8 cellular contexts compared by ENCODE assay signal in genomic region chr14:106564058-106564643, GRCh38.
DNase-seq lines count a peak whose midpoint lies in the region; ATAC-seq, FAIRE-seq and TF ChIP-seq lines count a peak whose summit lies in the region.

No MANE protein-coding gene starts in this region.

- H3K27ac Mint-ChIP-seq in GM23338 (no peak overlapping the region), chondrocyte (ENCODE audit: unreplicated experiment) (no peak overlapping the region)
- H3K27ac Mint-ChIP-seq in activated naive CD4-positive, alpha-beta T cell treated with anti-CD3 and anti-CD28 coated beads for 36 hours: no peak overlapping the region

- peak; percentile 18 to 41 for DNase-seq in A549 (ENCODE audit: low read depth in 1 of 2, low spot score in 1 of 2)
- DNase-seq in GM23338 (ENCODE audit: low spot score): peak; percentile 21
- peak; percentile 28 to 35 for DNase-seq in SJCRH30
- DNase-seq in activated naive CD4-positive, alpha-beta T cell treated with anti-CD3 and anti-CD28 coated beads for 36 hours: peak; percentile 82
- DNase-seq in stimulated activated CD4-positive, alpha-beta T cell treated with anti-CD3 and anti-CD28 coated beads, Interleukin-15, amount 100 ng/mL, for 48 hours (ENCODE audit: low read depth in 2 of 2): peak; percentile 30 to 60
- DNase-seq in chondrocyte (ENCODE audit: low spot score): no peak
- DNase-seq in Right ventricle myocardium inferior (ENCODE audit: missing footprints): no peak

- H3K4me1 Mint-ChIP-seq in GM23338 (no peaks in the 10 kb centered on the region), chondrocyte (ENCODE audit: low read depth) (no peaks in the 10 kb centered on the region)
- H3K4me1 Mint-ChIP-seq in activated naive CD4-positive, alpha-beta T cell treated with anti-CD3 and anti-CD28 coated beads for 36 hours (ENCODE audit: low read depth): no peaks in the 10 kb centered on the region

- no peaks in the 10 kb centered on the region for H3K9me2 ChIP-seq in GM23338 (ENCODE audit: insufficient read depth)

- POLR2A ChIA-PET in A549 (lab: Yijun Ruan, JAX): no interaction called here

- 7% methylated on average over 14 of the region's 14 CpGs for WGBS in A549 (ENCODE audit: missing lambda C conversion rate)

- H3K36me3 Mint-ChIP-seq in GM23338 (ENCODE audit: low read depth) (peaks cover 43% of the 10 kb centered on the region), chondrocyte (ENCODE audit: low read depth) (peaks cover 1% of the 10 kb centered on the region)
- H3K36me3 Mint-ChIP-seq in activated naive CD4-positive, alpha-beta T cell treated with anti-CD3 and anti-CD28 coated beads for 36 hours (ENCODE audit: low read depth): no peaks in the 10 kb centered on the region

- no peaks in the 10 kb centered on the region for H3K79me2 ChIP-seq in GM23338 (replicated peaks; ENCODE audit: insufficient read depth)

- no peaks in the 10 kb centered on the region for H4K20me1 ChIP-seq in GM23338 (replicated peaks; ENCODE audit: insufficient read depth)

- H3K9me3 Mint-ChIP-seq in GM23338 (peaks cover 96% of the 10 kb centered on the region), chondrocyte (ENCODE audit: low read depth) (peaks cover 68% of the 10 kb centered on the region)
- H3K9me3 Mint-ChIP-seq in activated naive CD4-positive, alpha-beta T cell treated with anti-CD3 and anti-CD28 coated beads for 36 hours: no peaks in the 10 kb centered on the region

- H2AFZ ChIP-seq in GM23338: no peak overlapping the region

- H3K4me2 ChIP-seq in A549 (no peak overlapping the region), GM23338 (no peak overlapping the region)

- TF ChIP-seq CTCF in A549 (IDR thresholded peaks at IDR 0.05): no peak
- TF ChIP-seq CTCF in GM23338 (conservative IDR thresholded peaks at IDR 0.05; ENCODE audit: low read depth in 2 of 2): peak; percentile 31 to 50
- no peak for TF ChIP-seq CTCF in chondrocyte (IDR thresholded peaks at IDR 0.05)

- H3K36me3 ChIP-seq in GM23338 (ENCODE audit: insufficient read depth) (peaks cover 5% of the 10 kb centered on the region; the same call in 1 of the 2 replicates), SJCRH30 (no peaks in the 10 kb centered on the region)

- intact Hi-C loops in activated naive CD4-positive, alpha-beta T cell treated with anti-CD3 and anti-CD28 coated beads for 36 hours (cut with micrococcal nuclease): no loop called here
- intact Hi-C loops in Right ventricle myocardium inferior (cut with DNase I): no loop called here

- H3K4me3 ChIP-seq in A549 (no peak overlapping the region), GM23338 (no peak overlapping the region), SJCRH30 (no peak overlapping the region)

- peaks cover 12% of the 10 kb centered on the region for H3K27me3 Mint-ChIP-seq in GM23338 (ENCODE audit: insufficient read depth, low read depth, poor library complexity)
- peaks cover 9% of the 10 kb centered on the region for H3K27me3 Mint-ChIP-seq in activated naive CD4-positive, alpha-beta T cell treated with anti-CD3 and anti-CD28 coated beads for 36 hours (ENCODE audit: low read depth)
- H3K27me3 Mint-ChIP-seq in chondrocyte (ENCODE audit: low read depth): no peaks in the 10 kb centered on the region

- no peak for TF ChIP-seq EP300 in A549 (IDR thresholded peaks at IDR 0.05)

- TF ChIP-seq RAD21 in A549 (conservative IDR thresholded peaks at IDR 0.05 in 1 of 2, IDR thresholded peaks at IDR 0.05 in 1 of 2): peak in 1 of 2 experiments; percentile 30; a peak in 1 of 5 replicates

- H3K27me3 ChIP-seq in GM23338 (ENCODE audit: insufficient read depth) (no peaks in the 10 kb centered on the region), SJCRH30 (no peaks in the 10 kb centered on the region; the same call in 1 of the 2 replicates)

- H3K9me3 ChIP-seq in A549 (no peaks in the 10 kb centered on the region), SJCRH30 (replicated peaks) (no peaks in the 10 kb centered on the region)

- no peaks in the 10 kb centered on the region for H3F3A ChIP-seq in GM23338 (replicated peaks; ENCODE audit: low read depth)

- TF ChIP-seq POLR2A in A549 (IDR thresholded peaks at IDR 0.05; ENCODE audit: low read length): no peak

- ATAC-seq in A549 (peak in 1 of 2 experiments; percentile 69; a peak in 3 of 6 replicates), GM23338 (no peak), GM18517 (IDR thresholded peaks at IDR 0.05; ENCODE audit: unreplicated experiment) (no peak), Right ventricle myocardium inferior (no peak)

- H3K4me1 ChIP-seq in A549: no peaks in the 10 kb centered on the region
- no peaks in the 10 kb centered on the region for H3K4me1 ChIP-seq in GM23338 (ENCODE audit: insufficient read depth)
- no peaks in the 10 kb centered on the region for H3K4me1 ChIP-seq in SJCRH30

- CTCF ChIA-PET in A549 (lab: Yijun Ruan, JAX): interaction anchor here (0.6 to 1.1 kb wide), 3 partner anchors 11 to 1190 kb away, joined by 3 read pairs; no protein-coding TSS in a partner anchor
- CTCF ChIA-PET in activated naive CD4-positive, alpha-beta T cell treated with anti-CD3 and anti-CD28 coated beads for 36 hours (lab: Charles Lee): interaction anchor here (0.6 to 4.8 kb wide), 31 partner anchors 7 to 301 kb away, joined by 3 to 21 read pairs (median 5); no protein-coding TSS in a partner anchor

- FAIRE-seq in A549 (lab: Jason Lieb, UNC): no peak

- H3K4me3 Mint-ChIP-seq in GM23338 (no peak overlapping the region), chondrocyte (ENCODE audit: unreplicated experiment) (no peak overlapping the region)
- no peak overlapping the region for H3K4me3 Mint-ChIP-seq in activated naive CD4-positive, alpha-beta T cell treated with anti-CD3 and anti-CD28 coated beads for 36 hours

- no peak overlapping the region for H3K27ac ChIP-seq in A549
- H3K27ac ChIP-seq in GM23338 (ENCODE audit: low read depth): no peak overlapping the region
- H3K27ac ChIP-seq in SJCRH30: no peak overlapping the region

TF ChIP-seq in A549, 52 proteins besides CTCF, POLR2A, EP300 and RAD21:
- TF ChIP-seq ZSCAN20 (CRISPR knock-in tag; IDR thresholded peaks at IDR 0.05): no peak
- no peak for TF ChIP-seq E2F6 (IDR thresholded peaks at IDR 0.05; ENCODE audit: borderline replicate concordance, low read depth)
- TF ChIP-seq JUN (IDR thresholded peaks at IDR 0.05): no peak
- no peak for TF ChIP-seq FOSL2 (IDR thresholded peaks at IDR 0.05)
- TF ChIP-seq FOSL2 (CRISPR knock-in tag; IDR thresholded peaks at IDR 0.05): no peak
- no peak for TF ChIP-seq PHF8 (IDR thresholded peaks at IDR 0.05; ENCODE audit: borderline replicate concordance, low read depth)
- TF ChIP-seq NPAS2 (CRISPR knock-in tag; IDR thresholded peaks at IDR 0.05; ENCODE audit: borderline replicate concordance): no peak
- no peak for TF ChIP-seq ESRRA (IDR thresholded peaks at IDR 0.05; ENCODE audit: borderline replicate concordance, low read length)
- no peak for TF ChIP-seq HOXA7 (CRISPR knock-in tag; IDR thresholded peaks at IDR 0.05)

TF ChIP-seq in GM23338, 12 proteins besides CTCF, POLR2A, EP300 and RAD21 (continues in another document):
- TF ChIP-seq ZNF114 (CRISPR knock-in tag; IDR thresholded peaks at IDR 0.05): no peak
- TF ChIP-seq JUNB (IDR thresholded peaks at IDR 0.05; ENCODE audit: unreplicated experiment): no peak
- no peak for TF ChIP-seq EZH2 (IDR thresholded peaks at IDR 0.05; ENCODE audit: low read depth, unreplicated experiment)
- TF ChIP-seq ZNF331 (CRISPR knock-in tag; IDR thresholded peaks at IDR 0.05; ENCODE audit: low read depth): no peak

Comparison
In these comparisons a context has a peak if more than half of its experiments do, and no peak if none do; other contexts are left out.
1. DNase-seq: peak in A549 (2 of 2), GM23338 (single experiment), SJCRH30 (2 of 2), activated naive CD4-positive, alpha-beta T cell treated with anti-CD3 and anti-CD28 coated beads for 36 hours (single experiment) and stimulated activated CD4-positive, alpha-beta T cell treated with anti-CD3 and anti-CD28 coated beads, Interleukin-15, amount 100 ng/mL, for 48 hours (2 of 2); none in chondrocyte (single experiment) and Right ventricle myocardium inferior (single experiment).
2. CTCF ChIP-seq: peak in GM23338 (2 of 2); none in A549 (single experiment) and chondrocyte (single experiment).